ENCODE assay signal across 22 cellular contexts in the genomic region with DNA sequence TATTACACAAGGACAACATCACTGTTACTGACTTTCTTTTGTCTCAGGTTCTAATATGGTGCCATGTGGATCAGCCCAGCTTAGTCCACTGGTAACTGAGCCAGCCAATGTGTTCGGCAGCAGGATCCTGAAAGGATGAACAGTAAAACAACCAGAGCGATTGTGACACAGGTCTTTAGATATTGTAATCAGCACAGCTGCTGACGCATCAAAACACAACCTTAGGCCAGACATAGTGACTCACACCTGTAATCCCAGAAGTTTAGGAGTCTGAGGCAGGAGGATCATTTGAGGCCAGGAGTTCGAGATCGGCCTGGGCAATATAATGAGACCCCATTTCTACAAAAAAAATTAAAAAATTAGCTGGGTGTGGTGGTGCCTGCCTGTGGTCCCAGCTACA.
DNase-seq lines count a peak whose midpoint lies in the region; ATAC-seq, FAIRE-seq and TF ChIP-seq lines count a peak whose summit lies in the region.
"Had no signal": no experiment of that assay in that cellular context is flagged by ENCODE, and none has a peak within 500 bp of the region (broad histone marks: within the 10 kb centered on the region; RNA-seq: fewer than 3 reads in every experiment).

No MANE protein-coding gene starts in this region.

- no peak overlapping the region for H3K4ac ChIP-seq in trophoblast cell (ENCODE audit: low read depth, low read length)

- no TSS peak for BruUV-seq in HepG2 (replicated peaks; lab: Mats Ljungman, UMichigan)

- no peak for TF ChIP-seq RAD21 in HepG2 (CRISPR knock-in tag; IDR thresholded peaks at IDR 0.05)

- CTCF ChIA-PET in HepG2 (lab: Yijun Ruan, JAX; ENCODE audit: low intra/inter-chr PET ratio, low total read pairs) = no interaction called here

- no peak overlapping the region for H2BK120ac ChIP-seq in trophoblast cell (ENCODE audit: insufficient read depth, low read length, poor library complexity)

- WGBS in HepG2 (ENCODE audit: low lambda C conversion rate) = 0% methylated on average over 5 of the region's 5 CpGs
- 72% methylated on average over 5 of the region's 5 CpGs for WGBS in right lobe of liver (ENCODE audit: insufficient coverage, low coverage, low lambda C conversion rate, missing lambda C conversion rate)
- WGBS in trophoblast cell (ENCODE audit: extremely low coverage, insufficient coverage, insufficient read length) = no CpG with 5 or more reads among the region's 5 CpGs
- 87 to 93% methylated on average over 2 to 5 of the region's 5 CpGs for WGBS in transverse colon (ENCODE audit: low coverage in 1 of 2), 2 donors

- no peak overlapping the region for H2AFZ ChIP-seq in HepG2 (ENCODE audit: low read length)
- no peak overlapping the region for H2AFZ ChIP-seq in trophoblast cell (ENCODE audit: insufficient read depth, low read length, poor library complexity)

- no peak overlapping the region for H4K91ac ChIP-seq in trophoblast cell (ENCODE audit: low read depth, low read length)

- H3K79me1 ChIP-seq in trophoblast cell (ENCODE audit: low read length) = peaks cover 10% of the 10 kb centered on the region

- H3K9ac ChIP-seq in HepG2 (ENCODE audit: insufficient read depth, low read depth, low read length) (no peak overlapping the region), trophoblast cell (ENCODE audit: low read length) (no peak overlapping the region)
- H3K9ac ChIP-seq: BLaER1 treated with 17β-estradiol and CSF1 and Interleukin-3, amounts not matched to agents 10 nM and 100 nM had no signal

- H3K4me2 ChIP-seq in HepG2 (ENCODE audit: low read depth, low read length) = no peak overlapping the region
- no peak overlapping the region for H3K4me2 ChIP-seq in trophoblast cell (ENCODE audit: low read length)
- H3K4me2 ChIP-seq: BLaER1 treated with 17β-estradiol and CSF1 and Interleukin-3, amounts not matched to agents 10 nM and 100 nM had no signal

- no peak overlapping the region for H3K14ac ChIP-seq in trophoblast cell (ENCODE audit: low read length)

- H3K36me3 ChIP-seq in HepG2 (replicated peaks in 1 of 2; ENCODE audit: control insufficient read depth in 1 of 2, insufficient read depth in 2 of 2, low read length in 2 of 2) (no peaks in the 10 kb centered on the region), right lobe of liver (no peaks in the 10 kb centered on the region), trophoblast cell (ENCODE audit: control insufficient read depth in 1 of 2, insufficient read depth in 2 of 2, low read length in 2 of 2) (no peaks in the 10 kb centered on the region), transverse colon (no peaks in the 10 kb centered on the region)
- H3K36me3 ChIP-seq: BLaER1 treated with 17β-estradiol and CSF1 and Interleukin-3, amounts not matched to agents 10 nM and 100 nM had no signal

- intact Hi-C loops in HepG2 (cut with micrococcal nuclease; ENCODE audit: unreplicated experiment) (no loop called here), right lobe of liver (cut with DNase I) (no loop called here), transverse colon (cut with DNase I; ENCODE audit: low total_unique reads) (loop anchor here (10.0 kb wide), 1 partner anchor 65 kb away; no protein-coding TSS in a partner anchor)

- TF ChIP-seq POLR2A in HepG2 (IDR thresholded peaks at IDR 0.05; ENCODE audit: insufficient read depth in 1 of 2, low read depth in 2 of 2, low read length in 2 of 2) (no peak), right lobe of liver (IDR thresholded peaks at IDR 0.05) (no peak), transverse colon (IDR thresholded peaks at IDR 0.05) (no peak)

- no peak for FAIRE-seq in HepG2 (lab: Jason Lieb, UNC)
- FAIRE-seq: A204.1, G401.6, GM12891, GM19239 had no signal

- H3K9me3 ChIP-seq in HepG2 (ENCODE audit: low read length) (peaks cover 6% of the 10 kb centered on the region; the same call in 1 of the 2 replicates), right lobe of liver (no peaks in the 10 kb centered on the region), trophoblast cell (ENCODE audit: insufficient read depth, low read depth, low read length) (no peaks in the 10 kb centered on the region), transverse colon (no peaks in the 10 kb centered on the region)
- H3K9me3 ChIP-seq: Caco-2 had no signal

- H3K18ac ChIP-seq in trophoblast cell (ENCODE audit: low read length) = no peak overlapping the region

- no peak overlapping the region for H3K27ac ChIP-seq in HepG2 (ENCODE audit: extremely low read length, insufficient read depth, low read length)
- H3K27ac ChIP-seq in right lobe of liver = no peak overlapping the region
- H3K27ac ChIP-seq in trophoblast cell (ENCODE audit: low read depth, low read length) = no peak overlapping the region
- H3K27ac ChIP-seq in transverse colon = no peak overlapping the region
- H3K27ac ChIP-seq: BLaER1 treated with 17β-estradiol and CSF1 and Interleukin-3, amounts not matched to agents 10 nM and 100 nM; C4-2B had no signal

- H4K8ac ChIP-seq in trophoblast cell (ENCODE audit: low read depth, low read length) = no peak overlapping the region

- H3K4me3 ChIP-seq in HepG2 (replicated peaks in 1 of 3; ENCODE audit: insufficient read depth in 1 of 3, low read depth in 2 of 3, low read length in 3 of 3) (no peak overlapping the region), right lobe of liver (no peak overlapping the region), trophoblast cell (ENCODE audit: low read depth, low read length) (no peak overlapping the region), transverse colon (no peak overlapping the region)
- H3K4me3 ChIP-seq: BLaER1 treated with 17β-estradiol and CSF1 and Interleukin-3, amounts not matched to agents 10 nM and 100 nM had no signal

- H4K20me1 ChIP-seq in HepG2 (ENCODE audit: insufficient read depth, low read length) = no peaks in the 10 kb centered on the region
- H4K20me1 ChIP-seq: BLaER1 treated with 17β-estradiol and CSF1 and Interleukin-3, amounts not matched to agents 10 nM and 100 nM had no signal

- no peak for DNase-seq in HepG2 (ENCODE audit: low spot score)
- DNase-seq in right lobe of liver = no peak
- DNase-seq in M059J (ENCODE audit: low read depth) = peak; percentile 3
- DNase-seq in RKO (ENCODE audit: low spot score) = peak; percentile 46
- peak; percentile 69 to 85 for DNase-seq in trophoblast cell
- no peak for DNase-seq in NCI-H2227 (lab: John Stamatoyannopoulos, UW; ENCODE audit: unreplicated experiment)
- no peak for DNase-seq in stimulated activated CD4-positive, alpha-beta T cell treated with anti-CD3 and anti-CD28 coated beads, Interleukin-4, amount 100 ng/mL, for 1 hour
- DNase-seq in transverse colon = no peak
- DNase-seq: 8988T; AML-193; Caco-2; Calu3; CD4-positive, alpha-beta T cell; CD8-positive, alpha-beta T cell; DMS79 treated with DMSO at 0.1 percent for 48 hours; GF-D8 had no signal

- no peak overlapping the region for H2BK12ac ChIP-seq in trophoblast cell (ENCODE audit: low read length)

- no peak overlapping the region for H2BK5ac ChIP-seq in trophoblast cell (ENCODE audit: low read depth, low read length, poor library complexity)

- POLR2A ChIA-PET in HepG2 (lab: Yijun Ruan, JAX) = no interaction called here

- in situ Hi-C loops in HepG2 (cut with HindIII; ENCODE audit: extremely low pct_ligation_motif_present, low pct_unique_long_range_greater_than_20kb) = no loop called here
- in situ Hi-C loops in transverse colon (cut with MboI; ENCODE audit: low pct_ligation_motif_present in 1 of 4, low pct_unique_long_range_greater_than_20kb in 1 of 4, low sequenced_read_pairs in 3 of 4) = no loop called here

- H4K12ac ChIP-seq in trophoblast cell (ENCODE audit: low read depth, low read length) = no peak overlapping the region

- ATAC-seq in HepG2 (no peak), right lobe of liver (no peak)
- ATAC-seq: CD8-positive, alpha-beta T cell had no signal

- H3K4me1 ChIP-seq in HepG2 (ENCODE audit: insufficient read depth, low read length) (no peaks in the 10 kb centered on the region), right lobe of liver (no peaks in the 10 kb centered on the region), trophoblast cell (ENCODE audit: control insufficient read depth in 1 of 2, insufficient read depth in 2 of 2, low read length in 2 of 2) (peaks cover 0 to 1% of the 10 kb centered on the region in 2 experiments), transverse colon (no peaks in the 10 kb centered on the region)
- H3K4me1 ChIP-seq: BLaER1 treated with 17β-estradiol and CSF1 and Interleukin-3, amounts not matched to agents 10 nM and 100 nM; Caco-2 had no signal

- H2AK5ac ChIP-seq in trophoblast cell (ENCODE audit: low read length) = no peak overlapping the region

- H3K27me3 ChIP-seq in HepG2 (ENCODE audit: control insufficient read depth in 1 of 2, insufficient read depth in 2 of 2, low read length in 2 of 2) (no peaks in the 10 kb centered on the region), right lobe of liver (no peaks in the 10 kb centered on the region), trophoblast cell (ENCODE audit: insufficient read depth, low read length) (no peaks in the 10 kb centered on the region), transverse colon (no peaks in the 10 kb centered on the region)
- H3K27me3 ChIP-seq: BLaER1 treated with 17β-estradiol and CSF1 and Interleukin-3, amounts not matched to agents 10 nM and 100 nM had no signal

- no peak for TF ChIP-seq EP300 in HepG2 (IDR thresholded peaks at IDR 0.05; ENCODE audit: low read depth in 2 of 2, low read length in 2 of 2)
- no peak for TF ChIP-seq EP300 in HepG2 (CRISPR knock-in tag; IDR thresholded peaks at IDR 0.05; ENCODE audit: borderline replicate concordance)
- no peak for TF ChIP-seq EP300 in transverse colon (IDR thresholded peaks at IDR 0.05; ENCODE audit: low read depth)

- H3K79me2 ChIP-seq in HepG2 (ENCODE audit: insufficient read depth, low read length) (no peaks in the 10 kb centered on the region), trophoblast cell (ENCODE audit: control insufficient read depth, insufficient read depth, low read length, poor library complexity) (no peaks in the 10 kb centered on the region)

- TF ChIP-seq CTCF in HepG2 (CRISPR knock-in tag; IDR thresholded peaks at IDR 0.05) = no peak
- TF ChIP-seq CTCF in right lobe of liver (IDR thresholded peaks at IDR 0.05) = no peak
- TF ChIP-seq CTCF in transverse colon (IDR thresholded peaks at IDR 0.05) = no peak

- H3K23ac ChIP-seq in trophoblast cell (ENCODE audit: low read length) = no peak overlapping the region

TF ChIP-seq in HepG2, 621 proteins besides CTCF, POLR2A, EP300 and RAD21:
- no peak for TF ChIP-seq HIVEP1 (CRISPR knock-in tag; IDR thresholded peaks at IDR 0.05)
- peak; percentile 26 to 34; a peak in 2 of 4 replicates for TF ChIP-seq MAFK (conservative IDR thresholded peaks at IDR 0.05 in 1 of 2, IDR thresholded peaks at IDR 0.05 in 1 of 2; ENCODE audit: low read length in 2 of 2)
- TF ChIP-seq RARA (CRISPR knock-in tag; IDR thresholded peaks at IDR 0.05) = no peak
- TF ChIP-seq SIX1 (CRISPR knock-in tag; IDR thresholded peaks at IDR 0.05; ENCODE audit: borderline replicate concordance) = no peak

Comparison
In these comparisons a context has a peak if more than half of its experiments do, and no peak if none do; other contexts are left out.
1. DNase-seq: peak in M059J (single experiment), RKO (single experiment) and trophoblast cell (2 of 2); none in HepG2 (single experiment), right lobe of liver (0 of 3), NCI-H2227 (single experiment), stimulated activated CD4-positive, alpha-beta T cell treated with anti-CD3 and anti-CD28 coated beads, Interleukin-4, amount 100 ng/mL, for 1 hour (single experiment) and transverse colon (single experiment).